26 cellular contexts compared by ENCODE assay signal in genomic region chr3:115980709-115981108, GRCh38.
DNase-seq lines count a peak whose midpoint lies in the region; ATAC-seq and TF ChIP-seq lines count a peak whose summit lies in the region.
"Had no signal": no experiment of that assay in that cellular context is flagged by ENCODE, and none has a peak within 500 bp of the region (broad histone marks: within the 10 kb centered on the region; RNA-seq: fewer than 3 reads in every experiment).

No MANE protein-coding gene starts in this region.

- H3K4me1 ChIP-seq in adrenal gland (replicated peaks in 1 of 2) = peaks cover 0 to 12% of the 10 kb centered on the region in 2 donors
- H3K4me1 ChIP-seq: ascending aorta, heart left ventricle, tibial nerve had no signal

- intact Hi-C loops in adrenal gland (cut with DNase I) = no loop called here

- H3K4me3 ChIP-seq in adrenal gland = peak overlapping the region in 1 of 4 donors; percentile 13
- H3K4me3 ChIP-seq: ascending aorta, heart left ventricle, skin epidermis, tibial nerve had no signal

- H3K27ac ChIP-seq in adrenal gland = peak overlapping the region in 4 of 5 donors; percentile 5 to 59 (median 36)
- H3K27ac ChIP-seq: ascending aorta, heart left ventricle, skin epidermis, tibial nerve had no signal

- no peaks in the 10 kb centered on the region for H3K27me3 ChIP-seq in adrenal gland
- H3K27me3 ChIP-seq: ascending aorta, heart left ventricle, tibial nerve had no signal

- no peak for TF ChIP-seq CTCF in adrenal gland (IDR thresholded peaks at IDR 0.05)

- TF ChIP-seq POLR2A in adrenal gland (IDR thresholded peaks at IDR 0.05) = no peak

- DNase-seq in adrenal gland (no peak), NCI-H774 (lab: John Stamatoyannopoulos, UW) (no peak), NCI-H1436 treated with DMSO at 0.1 percent for 48 hours (lab: John Stamatoyannopoulos, UW) (no peak)
- no peak for DNase-seq in stimulated activated CD4-positive, alpha-beta T cell treated with anti-CD3 and anti-CD28 coated beads, Interleukin-2, amount 100 ng/mL, for 48 hours
- DNase-seq: activated CD8-positive, alpha-beta T cell treated with anti-CD3 and anti-CD28 coated beads, Interleukin-2, amount 10 ng/mL, durations not matched to agents 7 days and 5 days; CD4-positive, alpha-beta T cell; endodermal cell; foreskin fibroblast; heart left ventricle; KG1; kidney; naive thymus-derived CD4-positive, alpha-beta T cell; NCI-H510A; NK-92 treated with Interleukin-12 subunit alpha and Interleukin-12 subunit beta, amount 100 ng/mL, for 24 hours; SHP77; stimulated activated CD8-positive, alpha-beta memory T cell treated with anti-CD3 and anti-CD28 coated beads, Interleukin-4, amount 100 ng/mL, for 48 hours had no signal

- no peaks in the 10 kb centered on the region for H3K9me3 ChIP-seq in adrenal gland (replicated peaks in 1 of 3)
- H3K9me3 ChIP-seq: ascending aorta, heart left ventricle, tibial nerve had no signal

- WGBS in adrenal gland, 4 donors = 17 to 35% (median 27%) methylated on average over 3 of the region's 3 CpGs

- no peaks in the 10 kb centered on the region for H3K36me3 ChIP-seq in adrenal gland (replicated peaks in 1 of 2)
- H3K36me3 ChIP-seq: ascending aorta, heart left ventricle, tibial nerve had no signal

- ATAC-seq in GM18499 (IDR thresholded peaks at IDR 0.05; ENCODE audit: insufficient read depth, unreplicated experiment) (peak; percentile 25), GM21390 (IDR thresholded peaks at IDR 0.05; ENCODE audit: unreplicated experiment) (peak; percentile 59), HG03039 (IDR thresholded peaks at IDR 0.05; ENCODE audit: unreplicated experiment) (peak; percentile 42), HG03108 (IDR thresholded peaks at IDR 0.05; ENCODE audit: unreplicated experiment) (no peak)
- ATAC-seq: activated CD8-positive, alpha-beta T cell treated with anti-CD3 and anti-CD28 coated beads, Interleukin-2, amount 10 ng/mL, durations not matched to agents 7 days and 5 days; activated naive CD4-positive, alpha-beta T cell treated with anti-CD3 and anti-CD28 coated beads, Interleukin-2, amount 50 U/mL, for 72 hours; esophagus mucosa; heart left ventricle; naive thymus-derived CD4-positive, alpha-beta T cell; Panc1 had no signal
